10 cellular contexts compared by ENCODE assay signal in genomic region chr11:64242920-64243854, GRCh38. TPM values are rescaled to one million over a fixed set of nuclear protein-coding genes. Genes with fewer than 3 reads are reported as not detected.
DNase-seq lines count a peak whose midpoint lies in the region; ATAC-seq, FAIRE-seq and TF ChIP-seq lines count a peak whose summit lies in the region.
"Had no signal": no experiment of that assay in that cellular context is flagged by ENCODE, and none has a peak within 500 bp of the region (broad histone marks: within the 10 kb centered on the region; RNA-seq: fewer than 3 reads in every experiment).

No MANE protein-coding gene starts in this region.

- WGBS in K562 (ENCODE audit: insufficient coverage, low coverage, missing lambda C conversion rate), result 64% methylated on average over 15 of the region's 16 CpGs
- WGBS in tibial nerve, 2 donors, result 82 to 85% methylated on average over 14 to 16 of the region's 16 CpGs

- H4K20me1 ChIP-seq in K562 (replicated peaks; ENCODE audit: control insufficient read depth, insufficient read depth, low read length), result 0 out of 2 replicates have a peak, but pooled peaks cover 3% of the 10 kb centered on the region

- H3K9me1 ChIP-seq in K562 (ENCODE audit: control insufficient read depth, insufficient read depth, low read length), result no peaks in the 10 kb centered on the region

- ATAC-seq in K562 (no peak), natural killer cell (no peak), HG02884 (IDR thresholded peaks at IDR 0.05; ENCODE audit: unreplicated experiment) (no peak)
- ATAC-seq: left lung had no signal

- peak overlapping the region; percentile 96 for H3K4me3 Mint-ChIP-seq in natural killer cell

- H2AFZ ChIP-seq in K562 (ENCODE audit: low read depth, low read length), result no peak overlapping the region

- peaks cover 21 to 59% of the 10 kb centered on the region in 2 donors for H3K4me1 Mint-ChIP-seq in natural killer cell

- no peaks in the 10 kb centered on the region for H3K27me3 ChIP-seq in AG04450 (ENCODE audit: control insufficient read depth, insufficient read depth, low read length)
- H3K27me3 ChIP-seq in HUES48 (ENCODE audit: control insufficient read depth, insufficient read depth, low read length), result no peaks in the 10 kb centered on the region
- no peaks in the 10 kb centered on the region for H3K27me3 ChIP-seq in K562 (ENCODE audit: control insufficient read depth in 2 of 2, insufficient read depth in 2 of 2, low read length in 2 of 2)
- no peaks in the 10 kb centered on the region for H3K27me3 ChIP-seq in tibial nerve
- H3K27me3 ChIP-seq: left lung had no signal

- TF ChIP-seq CTCF in AG04450 (IDR thresholded peaks at IDR 0.05; ENCODE audit: low read depth, low read length) (no peak), K562 (IDR thresholded peaks at IDR 0.05 in 2 of 3, conservative IDR thresholded peaks at IDR 0.05 in 1 of 3; ENCODE audit: insufficient read depth in 2 of 3, low read depth in 1 of 3, low read length in 3 of 3) (no peak), natural killer cell (IDR thresholded peaks at IDR 0.05) (no peak), tibial nerve (IDR thresholded peaks at IDR 0.05) (no peak)

- intact Hi-C loops in K562 (cut with micrococcal nuclease) (loop anchor here (10.0 kb wide), 1 partner anchor 62 kb away; the partner anchor contains the start of genes CATSPERZ and ESRRA), natural killer cell (cut with micrococcal nuclease) (no loop called here)

- no peaks in the 10 kb centered on the region for H3K9me3 Mint-ChIP-seq in natural killer cell

- POLR2A ChIA-PET in AG04450 (lab: Yijun Ruan, JAX), result interaction anchor here (0.8 to 1.1 kb wide), 2 partner anchors 27 to 58 kb away, joined by 3 read pairs; partner anchors contain the start of gene STIP1
- POLR2A ChIA-PET in K562 (lab: Yijun Ruan, JAX), result interaction anchor here (0.7 to 7.8 kb wide), 14 partner anchors 8 to 135 kb away, joined by 3 to 58 read pairs (median 4); partner anchors contain the start of genes NUDT22, PLCB3 and TRPT1

- no peak for TF ChIP-seq RAD21 in K562 (CRISPR knock-in tag; conservative IDR thresholded peaks at IDR 0.05 in 1 of 2, IDR thresholded peaks at IDR 0.05 in 1 of 2)

- CTCF ChIA-PET in AG04450 (lab: Charles Lee) (interaction anchor here (1.3 to 3.3 kb wide), 4 partner anchors 9 to 61 kb away, joined by 3 to 22 read pairs (median 7); partner anchors contain the start of gene ESRRA), K562 (lab: Yijun Ruan, JAX; ENCODE audit: low intra/inter-chr PET ratio) (no interaction called here)

- H3K36me3 Mint-ChIP-seq in natural killer cell, result no peaks in the 10 kb centered on the region

- peak overlapping the region; percentile 92 for H3K4me2 ChIP-seq in K562 (ENCODE audit: insufficient read depth, low read length)

- H3K36me3 ChIP-seq in HUES48 (ENCODE audit: control insufficient read depth, insufficient read depth, low read length) (peaks cover 26% of the 10 kb centered on the region), K562 (ENCODE audit: control insufficient read depth, insufficient read depth, low read length) (peaks cover 58% of the 10 kb centered on the region), tibial nerve (peaks cover 0 to 30% (median 4%) of the 10 kb centered on the region in 3 donors)

- H3K79me2 ChIP-seq in K562 (ENCODE audit: control insufficient read depth, insufficient read depth, low read length), result peaks cover 60% of the 10 kb centered on the region

- in situ Hi-C loops in K562 (cut with MboI), result no loop called here

- DNase-seq in AG04450 (ENCODE audit: low read depth, low spot score) (no peak), K562 (ENCODE audit: extremely low read depth in 1 of 4, low spot score in 3 of 4) (peak in 1 of 4 experiments; percentile 51), natural killer cell (no peak), tibial nerve (ENCODE audit: low spot score in 2 of 2) (no peak), NCI-H526 treated with DMSO at 0.1 percent for 48 hours (lab: John Stamatoyannopoulos, UW) (no peak), NCI-H2227 (lab: John Stamatoyannopoulos, UW; ENCODE audit: unreplicated experiment) (no peak)
- DNase-seq: NCI-H524 treated with DMSO at 0.1 percent for 48 hours had no signal

- peak overlapping the region; percentile 84 for H3K4me3 ChIP-seq in AG04450 (ENCODE audit: low read depth, low read length)
- H3K4me3 ChIP-seq in HUES48 (ENCODE audit: low read depth, low read length), result no peak overlapping the region; the same call in 1 of the 2 replicates
- peak overlapping the region; percentile 99 for H3K4me3 ChIP-seq in K562
- H3K4me3 ChIP-seq in tibial nerve, result peak overlapping the region in 2 of 4 donors; percentile 85 to 98

- H3K9me3 ChIP-seq in AG04450 (ENCODE audit: control insufficient read depth, insufficient read depth, low read length) (peaks cover 4% of the 10 kb centered on the region; the same call in 1 of the 2 replicates), HUES48 (ENCODE audit: control insufficient read depth, insufficient read depth, low read length) (no peaks in the 10 kb centered on the region), K562 (replicated peaks; ENCODE audit: control insufficient read depth, insufficient read depth, low read depth, low read length) (no peaks in the 10 kb centered on the region), tibial nerve (no peaks in the 10 kb centered on the region)
- H3K9me3 ChIP-seq: left lung had no signal

- TF ChIP-seq EP300 in K562 (IDR thresholded peaks at IDR 0.05; ENCODE audit: low read length), result no peak
- no peak for TF ChIP-seq EP300 in tibial nerve (IDR thresholded peaks at IDR 0.05)

- TF ChIP-seq POLR2A in K562 (conservative IDR thresholded peaks at IDR 0.05), result peak; percentile 63
- TF ChIP-seq POLR2A in tibial nerve (IDR thresholded peaks at IDR 0.05), result no peak

- H3K9ac ChIP-seq in HUES48 (ENCODE audit: low read depth, low read length) (no peak overlapping the region), K562 (ENCODE audit: insufficient read depth in 1 of 2, low read depth in 2 of 2, low read length in 2 of 2) (peak overlapping the region; percentile 91 to 97)

- FAIRE-seq in K562 (lab: Jason Lieb, UNC), result no peak

- H3K27ac ChIP-seq in AG04450 (ENCODE audit: low read depth, low read length) (peak overlapping the region; percentile 21), HUES48 (ENCODE audit: low read depth, low read length) (peak overlapping the region; percentile 90), K562 (ENCODE audit: extremely low read depth, low read depth, low read length) (peak overlapping the region; percentile 95), tibial nerve (peak overlapping the region in 2 of 4 donors; percentile 95 to 100)

- H3K27me3 Mint-ChIP-seq in natural killer cell (ENCODE audit: low read depth in 2 of 2), result no peaks in the 10 kb centered on the region

- no TSS peak for BruUV-seq in K562 (replicated peaks; lab: Mats Ljungman, UMichigan)

- H3K4me1 ChIP-seq in HUES48 (ENCODE audit: control insufficient read depth, insufficient read depth, low read length) (peaks cover 11% of the 10 kb centered on the region), K562 (replicated peaks in 1 of 2; ENCODE audit: control insufficient read depth in 2 of 2, insufficient read depth in 2 of 2, low read length in 2 of 2) (peaks cover 32 to 77% of the 10 kb centered on the region in 2 experiments), tibial nerve (peaks cover 0 to 64% (median 35%) of the 10 kb centered on the region in 4 donors)

- peak overlapping the region in 1 of 2 donors; percentile 38 for H3K27ac Mint-ChIP-seq in natural killer cell

RNA-seq across cellular contexts. Expression of gene FKBP2, which starts 2.3 kb away (rescaled TPM):
- polyA plus RNA-seq in AG04450 (2011; rRNA removed) (29.9 and 39.0 TPM in 2 replicates), K562 (2011; rRNA removed) (30.8 and 36.6 TPM in 2 replicates), K562 (2014; fragmentation: Illumina TruSeq; extraction: Trizol) (71.7 and 83.5 TPM in 2 replicates), K562 (2014; fragmentation: Nextera tagmentation; extraction: Ambion mirVana) (10 to 100 TPM in 1 of 2 experiments, 1 to 10 TPM in 1; 3.5 to 27.1 TPM), K562 (2014; rRNA removed) (92.2 and 110 TPM in 2 replicates)
- 21.6 and 24.2 TPM in 2 replicates for polyA minus RNA-seq in AG04450 (2011; rRNA and poly(A)+ RNA removed)
- total RNA-seq in K562 (2011; cell fraction: chromatin; rRNA removed; ENCODE audit: low replicate concordance), result 24.7 and 45.5 TPM in 2 replicates
- total RNA-seq in K562 (2011; cell fraction: nucleolus; rRNA removed), result 58.4 and 66.4 TPM in 2 replicates
- 56.3 and 59.5 TPM in 2 replicates for total RNA-seq in K562 (2011; cell fraction: nucleoplasm; rRNA removed)
- total RNA-seq in K562 (2014; rRNA removed) (151 TPM in 2 replicates), K562 (2014; rRNA removed; fragmentation: Illumina TruSeq; extraction: Trizol) (28.0 and 49.2 TPM in 2 replicates), K562 (2015; rRNA removed; fragmentation: Illumina TruSeq; extraction: Trizol) (73.1 and 79.0 TPM in 2 replicates), K562 (2021) (44.5 and 58.1 TPM in 2 replicates), natural killer cell (10 to 100 TPM; 26.4 to 39.3 (median 30.3) TPM), tibial nerve (100 to 1,000 TPM in 1 of 4 donors, 10 to 100 TPM in 3; 38.2 to 101 (median 57.8) TPM)
- 60.1 and 75.2 TPM in 2 replicates for polyA plus RNA-seq in K562 (2011; cell fraction: cytosol; rRNA removed)
- polyA plus RNA-seq in K562 (2011; cell fraction: nucleus; rRNA removed), result 52.4 and 56.6 TPM in 2 replicates
- 115 and 123 TPM in 2 replicates for polyA plus RNA-seq in K562 (2012)
- 10.6 and 16.1 TPM in 2 replicates for polyA minus RNA-seq in K562 (2011; rRNA and poly(A)+ RNA removed)
- 33.8 and 40.5 TPM in 2 replicates for polyA minus RNA-seq in K562 (2011; cell fraction: cytosol; rRNA and poly(A)+ RNA removed)
- polyA minus RNA-seq in K562 (2011; cell fraction: nucleus; rRNA and poly(A)+ RNA removed), result 7.8 and 14.2 TPM in 2 replicates

RNA-seq across cellular contexts. Expression of gene PPP1R14B, which starts 3.6 kb away (rescaled TPM):
- polyA plus RNA-seq in AG04450 (2011; rRNA removed) (119 and 146 TPM in 2 replicates), K562 (2011; rRNA removed) (182 and 196 TPM in 2 replicates), K562 (2014; fragmentation: Illumina TruSeq; extraction: Trizol) (212 and 254 TPM in 2 replicates), K562 (2014; fragmentation: Nextera tagmentation; extraction: Ambion mirVana) (10 to 100 TPM in 1 of 2 experiments, 1 to 10 TPM in 1; 7.7 to 17.5 TPM), K562 (2014; rRNA removed) (312 and 380 TPM in 2 replicates)
- 50.8 and 58.8 TPM in 2 replicates for polyA minus RNA-seq in AG04450 (2011; rRNA and poly(A)+ RNA removed)
- 22.4 and 60.4 TPM in 2 replicates for total RNA-seq in K562 (2011; cell fraction: chromatin; rRNA removed; ENCODE audit: low replicate concordance)
- total RNA-seq in K562 (2011; cell fraction: nucleolus; rRNA removed), result 71.5 and 97.6 TPM in 2 replicates
- total RNA-seq in K562 (2011; cell fraction: nucleoplasm; rRNA removed), result 71.8 and 129 TPM in 2 replicates
- total RNA-seq in K562 (2014; rRNA removed) (566 and 592 TPM in 2 replicates), K562 (2014; rRNA removed; fragmentation: Illumina TruSeq; extraction: Trizol) (114 and 162 TPM in 2 replicates), K562 (2015; rRNA removed; fragmentation: Illumina TruSeq; extraction: Trizol) (300 and 321 TPM in 2 replicates), K562 (2021) (391 and 402 TPM in 2 replicates), natural killer cell (10 to 100 TPM; 16.9 to 21.3 (median 21.0) TPM), tibial nerve (100 to 1,000 TPM in 1 of 4 donors, 10 to 100 TPM in 3; 79.7 to 187 (median 91.4) TPM)
- 198 and 362 TPM in 2 replicates for polyA plus RNA-seq in K562 (2011; cell fraction: cytosol; rRNA removed)
- polyA plus RNA-seq in K562 (2011; cell fraction: nucleus; rRNA removed), result 169 and 217 TPM in 2 replicates
- 195 and 318 TPM in 2 replicates for polyA plus RNA-seq in K562 (2012)
- polyA minus RNA-seq in K562 (2011; rRNA and poly(A)+ RNA removed), result 33.2 and 49.9 TPM in 2 replicates
- 84.7 and 86.5 TPM in 2 replicates for polyA minus RNA-seq in K562 (2011; cell fraction: cytosol; rRNA and poly(A)+ RNA removed)
- 27.9 and 34.1 TPM in 2 replicates for polyA minus RNA-seq in K562 (2011; cell fraction: nucleus; rRNA and poly(A)+ RNA removed)

RNA-seq across cellular contexts. Expression of gene PLCB3, which starts 8.1 kb away (rescaled TPM):
- polyA plus RNA-seq in AG04450 (2011; rRNA removed), result 11.7 and 13.0 TPM in 2 replicates
- 20.9 and 27.1 TPM in 2 replicates for polyA minus RNA-seq in AG04450 (2011; rRNA and poly(A)+ RNA removed)
- 41.0 and 132 TPM in 2 replicates for total RNA-seq in K562 (2011; cell fraction: chromatin; rRNA removed; ENCODE audit: low replicate concordance)
- 77.6 and 79.7 TPM in 2 replicates for total RNA-seq in K562 (2011; cell fraction: nucleolus; rRNA removed)
- 28.1 and 43.7 TPM in 2 replicates for total RNA-seq in K562 (2011; cell fraction: nucleoplasm; rRNA removed)
- 33.6 and 42.5 TPM in 2 replicates for total RNA-seq in K562 (2014; rRNA removed)
- 7.0 and 8.4 TPM in 2 replicates for total RNA-seq in K562 (2014; rRNA removed; fragmentation: Illumina TruSeq; extraction: Trizol)
- 14.6 and 14.9 TPM in 2 replicates for total RNA-seq in K562 (2015; rRNA removed; fragmentation: Illumina TruSeq; extraction: Trizol)
- total RNA-seq in K562 (2021), result 37.1 and 44.8 TPM in 2 replicates
- 11.5 and 18.0 TPM in 2 replicates for polyA plus RNA-seq in K562 (2011; rRNA removed)
- 10.3 and 18.2 TPM in 2 replicates for polyA plus RNA-seq in K562 (2011; cell fraction: cytosol; rRNA removed)
- 77.2 and 104 TPM in 2 replicates for polyA plus RNA-seq in K562 (2011; cell fraction: nucleus; rRNA removed)
- 23.9 and 26.4 TPM in 2 replicates for polyA plus RNA-seq in K562 (2012)
- polyA plus RNA-seq in K562 (2014; fragmentation: Illumina TruSeq; extraction: Trizol), result 16.0 and 23.9 TPM in 2 replicates
- polyA plus RNA-seq in K562 (2014; fragmentation: Nextera tagmentation; extraction: Ambion mirVana), result under 1 TPM; 0.31 to 0.37 TPM
- 24.7 and 27.6 TPM in 2 replicates for polyA plus RNA-seq in K562 (2014; rRNA removed)
- 9.7 and 13.1 TPM in 2 replicates for polyA minus RNA-seq in K562 (2011; rRNA and poly(A)+ RNA removed)
- 19.2 and 19.7 TPM in 2 replicates for polyA minus RNA-seq in K562 (2011; cell fraction: cytosol; rRNA and poly(A)+ RNA removed)
- polyA minus RNA-seq in K562 (2011; cell fraction: nucleus; rRNA and poly(A)+ RNA removed), result 20.1 and 25.0 TPM in 2 replicates
- 1 to 10 TPM; 5.4 to 7.6 (median 5.5) TPM for total RNA-seq in natural killer cell
- total RNA-seq in tibial nerve, result 10 to 100 TPM; 18.0 to 44.4 (median 27.1) TPM

RNA-seq across cellular contexts. Expression of gene VEGFB, which starts 8.8 kb away (rescaled TPM):
- polyA plus RNA-seq in AG04450 (2011; rRNA removed), result 11.8 and 15.7 TPM in 2 replicates
- polyA minus RNA-seq in AG04450 (2011; rRNA and poly(A)+ RNA removed), result 11.0 and 11.8 TPM in 2 replicates
- 16.1 and 40.0 TPM in 2 replicates for total RNA-seq in K562 (2011; cell fraction: chromatin; rRNA removed; ENCODE audit: low replicate concordance)
- total RNA-seq in K562 (2011; cell fraction: nucleolus; rRNA removed), result 23.4 and 32.0 TPM in 2 replicates
- total RNA-seq in K562 (2011; cell fraction: nucleoplasm; rRNA removed), result 31.9 and 33.0 TPM in 2 replicates
- 28.2 and 44.3 TPM in 2 replicates for total RNA-seq in K562 (2014; rRNA removed)
- total RNA-seq in K562 (2014; rRNA removed; fragmentation: Illumina TruSeq; extraction: Trizol), result 21.0 and 22.6 TPM in 2 replicates
- 25.7 and 28.0 TPM in 2 replicates for total RNA-seq in K562 (2015; rRNA removed; fragmentation: Illumina TruSeq; extraction: Trizol)
- total RNA-seq in K562 (2021), result 83.4 and 88.3 TPM in 2 replicates
- polyA plus RNA-seq in K562 (2011; rRNA removed), result 11.0 and 13.5 TPM in 2 replicates
- 12.1 and 16.0 TPM in 2 replicates for polyA plus RNA-seq in K562 (2011; cell fraction: cytosol; rRNA removed)
- polyA plus RNA-seq in K562 (2011; cell fraction: nucleus; rRNA removed), result 25.1 and 26.2 TPM in 2 replicates
- polyA plus RNA-seq in K562 (2012), result 97.3 and 181 TPM in 2 replicates
- polyA plus RNA-seq in K562 (2014; fragmentation: Illumina TruSeq; extraction: Trizol), result 35.2 and 41.4 TPM in 2 replicates
- 10 to 100 TPM; 12.0 to 12.1 TPM for polyA plus RNA-seq in K562 (2014; fragmentation: Nextera tagmentation; extraction: Ambion mirVana)
- 31.8 and 35.8 TPM in 2 replicates for polyA plus RNA-seq in K562 (2014; rRNA removed)
- polyA minus RNA-seq in K562 (2011; rRNA and poly(A)+ RNA removed), result 4.2 and 6.2 TPM in 2 replicates
- polyA minus RNA-seq in K562 (2011; cell fraction: cytosol; rRNA and poly(A)+ RNA removed), result 21.2 and 26.0 TPM in 2 replicates
- 3.2 and 4.9 TPM in 2 replicates for polyA minus RNA-seq in K562 (2011; cell fraction: nucleus; rRNA and poly(A)+ RNA removed)
- total RNA-seq in natural killer cell, result 10 to 100 TPM; 30.7 to 38.7 (median 37.3) TPM
- 100 to 1,000 TPM in 2 of 4 donors, 10 to 100 TPM in 2; 84.3 to 129 (median 109) TPM for total RNA-seq in tibial nerve

RNA-seq across cellular contexts. Expression of gene DNAJC4, which starts 12.8 kb away (rescaled TPM):
- polyA plus RNA-seq in AG04450 (2011; rRNA removed), result 18.7 and 28.4 TPM in 2 replicates
- polyA minus RNA-seq in AG04450 (2011; rRNA and poly(A)+ RNA removed), result 14.5 and 19.4 TPM in 2 replicates
- 39.7 and 112 TPM in 2 replicates for total RNA-seq in K562 (2011; cell fraction: chromatin; rRNA removed; ENCODE audit: low replicate concordance)
- 78.0 and 98.9 TPM in 2 replicates for total RNA-seq in K562 (2011; cell fraction: nucleolus; rRNA removed)
- total RNA-seq in K562 (2011; cell fraction: nucleoplasm; rRNA removed), result 64.2 and 65.8 TPM in 2 replicates
- 16.4 and 20.2 TPM in 2 replicates for total RNA-seq in K562 (2014; rRNA removed)
- 6.6 and 11.2 TPM in 2 replicates for total RNA-seq in K562 (2014; rRNA removed; fragmentation: Illumina TruSeq; extraction: Trizol)
- 19.3 and 19.9 TPM in 2 replicates for total RNA-seq in K562 (2015; rRNA removed; fragmentation: Illumina TruSeq; extraction: Trizol)
- 27.6 and 31.8 TPM in 2 replicates for total RNA-seq in K562 (2021)
- 23.9 and 45.1 TPM in 2 replicates for polyA plus RNA-seq in K562 (2011; rRNA removed)
- polyA plus RNA-seq in K562 (2011; cell fraction: cytosol; rRNA removed), result 30.8 and 65.5 TPM in 2 replicates
- polyA plus RNA-seq in K562 (2011; cell fraction: nucleus; rRNA removed), result 110 and 164 TPM in 2 replicates
- 34.0 and 79.2 TPM in 2 replicates for polyA plus RNA-seq in K562 (2012)
- polyA plus RNA-seq in K562 (2014; fragmentation: Illumina TruSeq; extraction: Trizol), result 28.0 and 37.5 TPM in 2 replicates
- polyA plus RNA-seq in K562 (2014; fragmentation: Nextera tagmentation; extraction: Ambion mirVana), result 1 to 10 TPM; 4.0 to 4.6 TPM
- polyA plus RNA-seq in K562 (2014; rRNA removed), result 32.6 and 42.9 TPM in 2 replicates
- polyA minus RNA-seq in K562 (2011; rRNA and poly(A)+ RNA removed), result 7.1 and 9.0 TPM in 2 replicates
- 12.6 and 23.5 TPM in 2 replicates for polyA minus RNA-seq in K562 (2011; cell fraction: cytosol; rRNA and poly(A)+ RNA removed)
- 15.8 and 16.0 TPM in 2 replicates for polyA minus RNA-seq in K562 (2011; cell fraction: nucleus; rRNA and poly(A)+ RNA removed)
- total RNA-seq in natural killer cell, result 10 to 100 TPM; 45.0 to 47.0 (median 46.6) TPM
- total RNA-seq in tibial nerve, result 10 to 100 TPM; 20.1 to 42.0 (median 25.8) TPM
